In the genomic region with DNA sequence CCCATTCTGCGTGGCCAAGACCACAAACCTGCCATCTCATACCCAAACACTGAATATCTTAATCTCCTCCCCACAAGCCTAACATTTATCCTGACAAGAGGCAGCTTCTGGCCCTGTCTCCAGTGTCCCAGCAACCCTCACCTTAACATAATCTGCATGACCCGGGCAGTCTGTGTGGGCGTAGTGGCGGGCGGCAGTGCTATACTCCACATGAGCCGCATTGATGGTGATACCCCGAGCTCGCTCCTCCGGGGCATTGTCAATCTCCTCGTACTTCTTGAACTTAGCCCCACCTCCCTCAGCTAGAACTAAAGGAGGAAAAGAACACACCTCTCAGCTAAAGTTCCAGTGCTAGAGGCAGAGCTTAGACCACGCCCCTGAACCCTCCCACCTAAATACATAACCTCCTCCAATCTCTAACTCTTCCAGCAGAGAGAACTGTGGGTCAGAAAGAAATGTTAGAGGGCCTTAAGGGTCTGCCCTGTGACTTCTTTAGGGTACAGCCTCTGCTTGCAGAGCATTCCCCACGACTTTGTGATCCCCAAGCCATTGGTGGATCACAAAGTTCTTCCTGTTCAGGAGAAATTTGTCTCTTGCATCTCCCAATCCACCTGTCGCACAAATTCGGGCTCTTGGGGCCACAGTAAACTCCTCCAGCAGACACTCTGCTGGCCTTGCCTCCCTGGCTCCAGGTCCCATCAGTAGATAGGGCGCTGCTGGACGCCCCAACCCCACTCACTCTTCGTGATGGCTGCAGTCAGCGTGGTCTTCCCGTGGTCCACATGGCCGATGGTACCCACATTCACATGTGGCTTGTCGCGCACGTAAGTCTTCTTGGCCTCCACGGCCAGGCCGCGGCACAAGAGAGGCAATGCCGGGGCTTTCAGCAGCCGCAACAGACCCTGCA, we compare ENCODE assay signal across 8 cellular contexts. TPM values are rescaled to one million over a fixed set of nuclear protein-coding genes. Genes with fewer than 3 reads are reported as not detected.
DNase-seq lines count a peak whose midpoint lies in the region; ATAC-seq and TF ChIP-seq lines count a peak whose summit lies in the region.

No MANE protein-coding gene starts in this region.

- CTCF ChIA-PET in BJ (lab: Yijun Ruan, JAX), result interaction anchor here (0.9 to 3.0 kb wide), 11 partner anchors 8 to 100 kb away, joined by 3 to 17 read pairs (median 5); a partner anchor contains a TSS

- H3K36me3 ChIP-seq in BJ (ENCODE audit: control insufficient read depth, insufficient read depth, low read length), result peaks cover 22% of the 10 kb centered on the region

- H3K4me3 ChIP-seq in BJ (ENCODE audit: low read depth, low read length), result peak overlapping the region; percentile 90

- no peak for TF ChIP-seq CTCF in BJ (IDR thresholded peaks at IDR 0.05; ENCODE audit: insufficient read depth, low read depth, low read length)

- POLR2A ChIA-PET in BJ (lab: Charles Lee), result no interaction called here

- ATAC-seq in GM19372 (IDR thresholded peaks at IDR 0.05; ENCODE audit: low read depth, unreplicated experiment) (peak; percentile 4), HG02571 (IDR thresholded peaks at IDR 0.05; ENCODE audit: unreplicated experiment) (no peak)

- no peaks in the 10 kb centered on the region for H3K27me3 ChIP-seq in BJ (ENCODE audit: control insufficient read depth, insufficient read depth, low read length)

- DNase-seq in BJ (ENCODE audit: low read depth) (no peak), NCI-H2227 (lab: John Stamatoyannopoulos, UW; ENCODE audit: unreplicated experiment) (peak; percentile 62), iPS-NIHi7 (ENCODE audit: extremely low spot score) (peak; percentile 33), NCI-H1436 (lab: John Stamatoyannopoulos, UW) (no peak)
- DNase-seq in stimulated activated CD4-positive, alpha-beta T cell treated with anti-CD3 and anti-CD28 coated beads, Interleukin-2, amount 100 ng/mL, for 24 hours, result peak; percentile 54 to 55

- H3K27ac ChIP-seq in angular gyrus (ENCODE audit: low read depth, low read length), result peak overlapping the region; percentile 72

RNA-seq across cellular contexts. Expression of a gene that starts 0.7 kb away (rescaled TPM):
- polyA plus RNA-seq in BJ (2011; rRNA removed), result 77.2 and 118 TPM in 2 replicates
- polyA minus RNA-seq in BJ (2011; rRNA and poly(A)+ RNA removed), result 34.4 and 40.9 TPM in 2 replicates

RNA-seq across cellular contexts. Expression of a gene that starts 18.2 kb away (rescaled TPM):
- 14.6 and 24.7 TPM in 2 replicates for polyA plus RNA-seq in BJ (2011; rRNA removed)
- 21.4 and 21.8 TPM in 2 replicates for polyA minus RNA-seq in BJ (2011; rRNA and poly(A)+ RNA removed)

RNA-seq across cellular contexts. Expression of a gene that starts 22.6 kb away (rescaled TPM):
- 17.8 and 19.9 TPM in 2 replicates for polyA plus RNA-seq in BJ (2011; rRNA removed)
- 22.4 and 39.7 TPM in 2 replicates for polyA minus RNA-seq in BJ (2011; rRNA and poly(A)+ RNA removed)

RNA-seq across cellular contexts. Expression of a gene that starts 32.9 kb away (rescaled TPM):
- polyA plus RNA-seq in BJ (2011; rRNA removed), result 0.38 and 0.44 TPM in 2 replicates
- polyA minus RNA-seq in BJ (2011; rRNA and poly(A)+ RNA removed), result 0.10 and 0.62 TPM in 2 replicates

Comparison
In these comparisons a context has a peak if more than half of its experiments do, and no peak if none do; other contexts are left out.
1. DNase-seq: peak in NCI-H2227 (single experiment), iPS-NIHi7 (single experiment) and stimulated activated CD4-positive, alpha-beta T cell treated with anti-CD3 and anti-CD28 coated beads, Interleukin-2, amount 100 ng/mL, for 24 hours (2 of 2); none in BJ (single experiment) and NCI-H1436 (single experiment).